In the genomic region with DNA sequence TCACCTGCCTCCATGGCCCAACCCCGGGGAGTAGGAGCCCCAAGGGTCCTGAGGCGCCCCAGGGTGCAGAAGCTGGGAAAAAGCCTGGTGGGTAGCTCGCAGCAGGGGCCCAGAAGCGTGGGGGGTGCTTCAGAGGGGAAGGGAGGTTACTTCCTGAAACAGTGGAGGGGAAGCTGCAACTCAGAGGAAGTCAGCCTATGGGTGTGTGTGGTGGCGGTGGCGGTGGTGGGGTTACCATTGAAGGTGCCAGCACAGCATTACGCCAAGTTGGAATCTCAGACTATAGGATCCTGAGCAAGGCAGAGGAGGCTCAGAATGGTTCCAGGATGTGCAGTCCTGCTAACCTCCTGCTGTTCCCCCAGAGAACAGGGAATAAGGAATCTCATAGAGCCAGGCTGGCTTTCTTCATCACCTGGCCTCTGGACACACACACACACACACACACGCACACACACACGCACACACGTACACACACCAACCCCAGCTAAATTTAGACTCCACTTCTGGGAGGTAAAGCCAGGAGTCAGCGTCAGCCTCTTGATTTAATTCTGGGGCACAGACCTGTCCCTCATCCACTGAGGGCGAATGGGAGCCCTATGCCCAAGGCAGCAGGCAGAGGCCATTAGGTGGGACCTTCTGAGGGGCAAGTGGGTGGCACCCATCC, we compare ENCODE assay signal across 8 cellular contexts. TPM values are rescaled to one million over a fixed set of nuclear protein-coding genes. Genes with fewer than 3 reads are reported as not detected.
DNase-seq lines count a peak whose midpoint lies in the region; ATAC-seq, FAIRE-seq and TF ChIP-seq lines count a peak whose summit lies in the region.

No MANE protein-coding gene starts in this region.

- no peak for FAIRE-seq in D721Med (lab: Jason Lieb, UNC)

- H3K9me3 ChIP-seq in Caco-2 = no peaks in the 10 kb centered on the region
- no peaks in the 10 kb centered on the region for H3K9me3 ChIP-seq in iPS-20b (ENCODE audit: insufficient read depth, low read depth, low read length)

- peaks cover 7% of the 10 kb centered on the region for H3K4me1 Mint-ChIP-seq in Caco-2 (ENCODE audit: low read depth, unreplicated experiment)
- peaks cover 11% of the 10 kb centered on the region for H3K4me1 Mint-ChIP-seq in T-helper 2 cell treated with Interferon-gamma antibody and Interleukin-4, amounts not matched to agents 5 μg/mL and 100 μg/mL, for 36 hours (ENCODE audit: low read depth)

- peak overlapping the region; percentile 77 for H3K9ac ChIP-seq in iPS-20b (ENCODE audit: low read depth, low read length)

- H3K27ac ChIP-seq in iPS-20b (ENCODE audit: low read length) = peak overlapping the region; percentile 55

- ATAC-seq in HG02938 (IDR thresholded peaks at IDR 0.05; ENCODE audit: unreplicated experiment) = peak; percentile 7

- CTCF ChIA-PET in Caco-2 (lab: Charles Lee) = interaction anchor here (0.6 kb wide), 1 partner anchor 22 kb away, joined by 4 read pairs; no protein-coding TSS in a partner anchor

- H3K36me3 ChIP-seq in Caco-2 (ENCODE audit: control insufficient read depth, insufficient read depth, low read length) = peaks cover 3% of the 10 kb centered on the region; the same call in 1 of the 2 replicates
- peaks cover 60% of the 10 kb centered on the region for H3K36me3 ChIP-seq in iPS-20b (ENCODE audit: insufficient read depth, low read depth, low read length)

- peak overlapping the region; percentile 82 for H3K4me3 Mint-ChIP-seq in Caco-2 (ENCODE audit: unreplicated experiment)
- H3K4me3 Mint-ChIP-seq in T-helper 2 cell treated with Interferon-gamma antibody and Interleukin-4, amounts not matched to agents 5 μg/mL and 100 μg/mL, for 36 hours = peak overlapping the region; percentile 94

- H3K36me3 Mint-ChIP-seq in Caco-2 (ENCODE audit: insufficient read depth, unreplicated experiment) = peaks cover 55% of the 10 kb centered on the region
- peaks cover 62% of the 10 kb centered on the region for H3K36me3 Mint-ChIP-seq in T-helper 2 cell treated with Interferon-gamma antibody and Interleukin-4, amounts not matched to agents 5 μg/mL and 100 μg/mL, for 36 hours (ENCODE audit: low read depth)

- no peaks in the 10 kb centered on the region for H3K9me3 Mint-ChIP-seq in Caco-2 (ENCODE audit: unreplicated experiment)
- H3K9me3 Mint-ChIP-seq in T-helper 2 cell treated with Interferon-gamma antibody and Interleukin-4, amounts not matched to agents 5 μg/mL and 100 μg/mL, for 36 hours = no peaks in the 10 kb centered on the region

- DNase-seq in Caco-2 (peak in 1 of 2 experiments; percentile 34), astrocyte of the hippocampus (ENCODE audit: low read depth, low spot score) (peak; percentile 62), cerebellar nuclear complex (lab: John Stamatoyannopoulos, UW) (no peak), D721Med (ENCODE audit: insufficient read length, low spot score) (no peak)
- peak; percentile 73 for DNase-seq in T-helper 2 cell treated with Interferon-gamma antibody and Interleukin-4, amounts not matched to agents 5 μg/mL and 100 μg/mL, for 36 hours (ENCODE audit: low spot score)
- peak in 3 of 4 experiments; percentile 33 to 68 (median 51) for DNase-seq in stimulated activated CD4-positive, alpha-beta T cell treated with anti-CD3 and anti-CD28 coated beads, Interleukin-1b, Interleukin-23, amount 100 ng/mL, for 24 hours (ENCODE audit: low read depth in 4 of 4, low spot score in 1 of 4)

- peak overlapping the region; percentile 44 for H3K27ac Mint-ChIP-seq in Caco-2 (ENCODE audit: unreplicated experiment)
- peak overlapping the region; percentile 97 for H3K27ac Mint-ChIP-seq in T-helper 2 cell treated with Interferon-gamma antibody and Interleukin-4, amounts not matched to agents 5 μg/mL and 100 μg/mL, for 36 hours

- no peaks in the 10 kb centered on the region for H3K27me3 Mint-ChIP-seq in Caco-2 (ENCODE audit: insufficient read depth, unreplicated experiment)
- H3K27me3 Mint-ChIP-seq in T-helper 2 cell treated with Interferon-gamma antibody and Interleukin-4, amounts not matched to agents 5 μg/mL and 100 μg/mL, for 36 hours (ENCODE audit: low read depth) = no peaks in the 10 kb centered on the region

- H3K27me3 ChIP-seq in Caco-2 (replicated peaks; ENCODE audit: control insufficient read depth, insufficient read depth, low read length) = no peaks in the 10 kb centered on the region
- H3K27me3 ChIP-seq in iPS-20b (ENCODE audit: insufficient read depth, low read length) = no peaks in the 10 kb centered on the region

- TF ChIP-seq CTCF in Caco-2 (IDR thresholded peaks at IDR 0.05; ENCODE audit: insufficient read depth in 1 of 2, low read depth in 1 of 2, low read length in 1 of 2, severe bottlenecking in 1 of 2, unreplicated experiment in 1 of 2) (no peak), D721Med (IDR thresholded peaks at IDR 0.05; ENCODE audit: insufficient read depth, missing control alignments) (no peak)

- POLR2A ChIA-PET in Caco-2 (lab: Charles Lee) = interaction anchor here (1.7 kb wide), 1 partner anchor 22 kb away, joined by 6 read pairs; the partner anchor contains the start of gene GATAD2B

- peak overlapping the region; percentile 92 for H3K4me3 ChIP-seq in Caco-2 (ENCODE audit: low read depth, low read length)
- H3K4me3 ChIP-seq in iPS-20b (ENCODE audit: low read length) = peak overlapping the region; percentile 76

- intact Hi-C loops in Caco-2 (cut with micrococcal nuclease; ENCODE audit: unreplicated experiment) = no loop called here

- BruUV-seq in Caco-2 (replicated peaks; lab: Mats Ljungman, UMichigan) = no TSS peak

- H3K4me1 ChIP-seq in Caco-2 = peaks cover 8% of the 10 kb centered on the region
- H3K4me1 ChIP-seq in iPS-20b (ENCODE audit: insufficient read depth, low read length) = no peaks in the 10 kb centered on the region

RNA-seq across cellular contexts. Expression of gene DENND4B, which starts 1.3 kb away (rescaled TPM):
- total RNA-seq in Caco-2 (2022) = 78.2 and 79.0 TPM in 2 replicates

RNA-seq across cellular contexts. Expression of gene CRTC2, which starts 13.1 kb away (rescaled TPM):
- 24.4 and 30.8 TPM in 2 replicates for total RNA-seq in Caco-2 (2022)

RNA-seq across cellular contexts. Expression of gene SLC39A1, which starts 18.1 kb away (rescaled TPM):
- 135 and 150 TPM in 2 replicates for total RNA-seq in Caco-2 (2022)

RNA-seq across cellular contexts. Expression of gene CREB3L4, which starts 22.4 kb away (rescaled TPM):
- total RNA-seq in Caco-2 (2022) = 9.0 and 9.8 TPM in 2 replicates

RNA-seq across cellular contexts. Expression of gene GATAD2B, which starts 22.5 kb away (rescaled TPM):
- 38.0 and 42.6 TPM in 2 replicates for total RNA-seq in Caco-2 (2022)

Comparison
In these comparisons a context has a peak if more than half of its experiments do, and no peak if none do; other contexts are left out.
1. DNase-seq: peak in T-helper 2 cell treated with Interferon-gamma antibody and Interleukin-4, amounts not matched to agents 5 μg/mL and 100 μg/mL, for 36 hours (single experiment), astrocyte of the hippocampus (single experiment) and stimulated activated CD4-positive, alpha-beta T cell treated with anti-CD3 and anti-CD28 coated beads, Interleukin-1b, Interleukin-23, amount 100 ng/mL, for 24 hours (3 of 4); none in cerebellar nuclear complex (0 of 2) and D721Med (single experiment).